Comparison of ENCODE assay signal across 15 cellular contexts in genomic region chr16:15928261-15929104, GRCh38.
"Had no signal": no experiment of that assay in that cellular context is flagged by ENCODE, and none has a peak within 500 bp of the region (broad histone marks: within the 10 kb centered on the region; RNA-seq: fewer than 3 reads in every experiment).

No MANE protein-coding gene starts in this region.

- H3K9me3 ChIP-seq: ovary, thyroid gland had no signal

- ATAC-seq: activated CD8-positive, alpha-beta T cell treated with anti-CD3 and anti-CD28 coated beads for 36 hours; left ventricle myocardium superior; sciatic nerve; stimulated activated memory B cell treated with anti-CD40 and anti-IgM and Interleukin-4, amounts not matched to agents 10 μg/mL and 1 μg/mL and 100 μg/mL, for 72 hours; T-helper 17 cell had no signal

- H3K27me3 ChIP-seq: ovary, thyroid gland had no signal

- H3K27ac Mint-ChIP-seq: activated B cell treated with CpG ODN at 0.5 μM for 24 hours; activated CD8-positive, alpha-beta T cell treated with anti-CD3 and anti-CD28 coated beads for 36 hours; activated naive CD8-positive, alpha-beta T cell; stimulated activated memory B cell treated with anti-CD40 and anti-IgM and Interleukin-4, amounts not matched to agents 10 μg/mL and 1 μg/mL and 100 μg/mL, for 72 hours; T-helper 17 cell had no signal

- DNase-seq: activated B cell treated with CpG ODN at 0.5 μM for 24 hours; activated CD4-positive, alpha-beta T cell treated with anti-CD3 and anti-CD28 coated beads for 48 hours; activated CD8-positive, alpha-beta T cell treated with anti-CD3 and anti-CD28 coated beads for 36 hours; activated gamma-delta T cell treated with Interleukin-2 at 50 U/mL for 16 hours; activated T-cell treated with anti-CD3 and anti-CD28 coated beads, Interleukin-2, amount 50 U/mL, for 48 hours; amniotic stem cell; hippocampal formation; left ventricle myocardium superior; mesendoderm; T-helper 17 cell had no signal

- H3K4me3 Mint-ChIP-seq: activated B cell treated with CpG ODN at 0.5 μM for 24 hours; activated CD8-positive, alpha-beta T cell treated with anti-CD3 and anti-CD28 coated beads for 36 hours; activated naive CD8-positive, alpha-beta T cell; stimulated activated memory B cell treated with anti-CD40 and anti-IgM and Interleukin-4, amounts not matched to agents 10 μg/mL and 1 μg/mL and 100 μg/mL, for 72 hours; T-helper 17 cell had no signal

- H3K36me3 Mint-ChIP-seq: activated naive CD8-positive, alpha-beta T cell; stimulated activated memory B cell treated with anti-CD40 and anti-IgM and Interleukin-4, amounts not matched to agents 10 μg/mL and 1 μg/mL and 100 μg/mL, for 72 hours had no signal

- H3K27me3 Mint-ChIP-seq: activated naive CD8-positive, alpha-beta T cell; stimulated activated memory B cell treated with anti-CD40 and anti-IgM and Interleukin-4, amounts not matched to agents 10 μg/mL and 1 μg/mL and 100 μg/mL, for 72 hours; T-helper 17 cell had no signal

- H3K9me3 Mint-ChIP-seq: activated B cell treated with CpG ODN at 0.5 μM for 24 hours; activated CD8-positive, alpha-beta T cell treated with anti-CD3 and anti-CD28 coated beads for 36 hours; stimulated activated memory B cell treated with anti-CD40 and anti-IgM and Interleukin-4, amounts not matched to agents 10 μg/mL and 1 μg/mL and 100 μg/mL, for 72 hours had no signal

- H3K36me3 ChIP-seq: ovary, thyroid gland had no signal

- H3K4me1 Mint-ChIP-seq: activated B cell treated with CpG ODN at 0.5 μM for 24 hours; stimulated activated memory B cell treated with anti-CD40 and anti-IgM and Interleukin-4, amounts not matched to agents 10 μg/mL and 1 μg/mL and 100 μg/mL, for 72 hours; T-helper 17 cell had no signal

- H3K27ac ChIP-seq: ovary, thyroid gland had no signal

- H3K4me3 ChIP-seq: ovary, thyroid gland had no signal
